ENCODE assay signal across 19 cellular contexts in the genomic region with DNA sequence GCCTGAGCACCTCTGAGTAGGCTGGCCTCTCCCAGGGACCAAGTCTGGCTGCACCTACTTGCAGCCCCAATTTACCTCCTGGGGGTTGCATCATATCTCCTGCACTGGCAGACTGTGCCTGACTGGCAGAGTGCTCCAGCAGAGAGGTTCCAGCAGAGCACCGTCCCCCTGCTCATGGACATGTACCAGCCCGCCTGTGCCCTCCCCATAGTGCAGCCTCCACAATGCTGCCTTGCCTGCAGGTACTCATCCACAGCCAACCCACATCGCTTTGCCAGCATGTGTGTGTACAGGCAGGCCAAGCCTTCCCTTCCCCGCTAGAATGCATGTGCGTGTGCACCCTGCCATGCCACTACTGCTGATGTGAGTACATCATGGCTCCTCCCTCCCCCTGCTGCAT.
A peak's percentile ranks its signal among the peaks of the same experiment; 100 is the strongest.
DNase-seq lines count a peak whose midpoint lies in the region; ATAC-seq and TF ChIP-seq lines count a peak whose summit lies in the region.
"Had no signal": no experiment of that assay in that cellular context is flagged by ENCODE, and none has a peak within 500 bp of the region (broad histone marks: within the 10 kb centered on the region; RNA-seq: fewer than 3 reads in every experiment).

No MANE protein-coding gene starts in this region.

- H3K27me3 ChIP-seq in dorsolateral prefrontal cortex: peaks cover 0 to 4% (median 0%) of the 10 kb centered on the region in 45 donors
- H3K27me3 ChIP-seq: BLaER1 treated with 17β-estradiol and CSF1 and Interleukin-3, amounts not matched to agents 10 nM and 100 nM had no signal

- peaks cover 7% of the 10 kb centered on the region for H3K36me3 Mint-ChIP-seq in natural killer cell treated with Interleukin-12 subunit alpha and Interleukin-12 subunit beta and Interleukin-15 and Interleukin-18, amount 100 ng/mL, for 72 hours
- H3K36me3 Mint-ChIP-seq in natural killer cell (peaks cover 9% of the 10 kb centered on the region), progenitor cell of endocrine pancreas (ENCODE audit: insufficient read depth) (no peaks in the 10 kb centered on the region)
- H3K36me3 Mint-ChIP-seq: IgD-negative memory B cell had no signal

- H3K9me3 Mint-ChIP-seq in natural killer cell treated with Interleukin-12 subunit alpha and Interleukin-12 subunit beta and Interleukin-15 and Interleukin-18, amount 100 ng/mL, for 72 hours: peaks cover 36% of the 10 kb centered on the region
- peaks cover 13 to 18% of the 10 kb centered on the region in 2 donors for H3K9me3 Mint-ChIP-seq in natural killer cell
- peaks cover 42% of the 10 kb centered on the region for H3K9me3 Mint-ChIP-seq in progenitor cell of endocrine pancreas (ENCODE audit: low read depth)

- no peak overlapping the region for H3K27ac Mint-ChIP-seq in natural killer cell treated with Interleukin-12 subunit alpha and Interleukin-12 subunit beta and Interleukin-15 and Interleukin-18, amount 100 ng/mL, for 72 hours
- H3K27ac Mint-ChIP-seq in natural killer cell (no peak overlapping the region), progenitor cell of endocrine pancreas (peak overlapping the region; percentile 15)
- H3K27ac Mint-ChIP-seq: B cell; CD8-positive, alpha-beta T cell; GM23338; HFFc6; IgD-negative memory B cell had no signal

- H3K27me3 Mint-ChIP-seq in natural killer cell treated with Interleukin-12 subunit alpha and Interleukin-12 subunit beta and Interleukin-15 and Interleukin-18, amount 100 ng/mL, for 72 hours: no peaks in the 10 kb centered on the region
- H3K27me3 Mint-ChIP-seq in natural killer cell (ENCODE audit: low read depth in 2 of 2): no peaks in the 10 kb centered on the region
- H3K27me3 Mint-ChIP-seq in progenitor cell of endocrine pancreas: no peaks in the 10 kb centered on the region
- H3K27me3 Mint-ChIP-seq: B cell, IgD-negative memory B cell had no signal

- ATAC-seq in natural killer cell treated with Interleukin-12 subunit alpha and Interleukin-12 subunit beta and Interleukin-15 and Interleukin-18, amount 100 ng/mL, for 72 hours: peak; percentile 15 to 41
- ATAC-seq in natural killer cell (no peak), esophagus mucosa (peak; percentile 47), HG02840 (IDR thresholded peaks at IDR 0.05; ENCODE audit: low FRiP score, unreplicated experiment) (no peak)
- ATAC-seq: CD8-positive, alpha-beta T cell; GM12878; GM23338; HCT116 had no signal

- no peak overlapping the region for H3K4me3 Mint-ChIP-seq in natural killer cell treated with Interleukin-12 subunit alpha and Interleukin-12 subunit beta and Interleukin-15 and Interleukin-18, amount 100 ng/mL, for 72 hours
- H3K4me3 Mint-ChIP-seq in natural killer cell (no peak overlapping the region), progenitor cell of endocrine pancreas (ENCODE audit: low read depth) (no peak overlapping the region)
- H3K4me3 Mint-ChIP-seq: B cell; CD8-positive, alpha-beta T cell; GM23338; HFFc6; IgD-negative memory B cell had no signal

- no peak for DNase-seq in natural killer cell treated with Interleukin-12 subunit alpha and Interleukin-12 subunit beta and Interleukin-15 and Interleukin-18, amount 100 ng/mL, for 72 hours (ENCODE audit: low spot score)
- no peak for DNase-seq in natural killer cell
- no peak for DNase-seq in progenitor cell of endocrine pancreas (ENCODE audit: low spot score, unreplicated experiment)
- DNase-seq in NCI-H2196 (lab: John Stamatoyannopoulos, UW; ENCODE audit: unreplicated experiment): no peak
- no peak for DNase-seq in dorsolateral prefrontal cortex
- DNase-seq: Calu3; CD8-positive, alpha-beta T cell; DMS79 treated with DMSO at 0.1 percent for 48 hours; GF-D8; H7; HFFc6 had no signal

- intact Hi-C loops in natural killer cell (cut with micrococcal nuclease) (no loop called here), dorsolateral prefrontal cortex (cut with DNase I) (no loop called here)

- no peaks in the 10 kb centered on the region for H3K4me1 Mint-ChIP-seq in natural killer cell treated with Interleukin-12 subunit alpha and Interleukin-12 subunit beta and Interleukin-15 and Interleukin-18, amount 100 ng/mL, for 72 hours (ENCODE audit: low read depth in 2 of 2)
- H3K4me1 Mint-ChIP-seq in natural killer cell (no peaks in the 10 kb centered on the region), progenitor cell of endocrine pancreas (ENCODE audit: low read depth) (no peaks in the 10 kb centered on the region)
- H3K4me1 Mint-ChIP-seq: B cell, GM23338, IgD-negative memory B cell had no signal

- TF ChIP-seq CTCF in natural killer cell (IDR thresholded peaks at IDR 0.05) (no peak), progenitor cell of endocrine pancreas (IDR thresholded peaks at IDR 0.05; ENCODE audit: unreplicated experiment) (no peak), dorsolateral prefrontal cortex (IDR thresholded peaks at IDR 0.05 in 54 of 56, conservative IDR thresholded peaks at IDR 0.05 in 2 of 56; ENCODE audit: low read depth in 1 of 56, partially characterized antibody in 56 of 56) (no peak)

- H3K4me3 ChIP-seq in dorsolateral prefrontal cortex: no peak overlapping the region
- H3K4me3 ChIP-seq: BLaER1 treated with 17β-estradiol and CSF1 and Interleukin-3, amounts not matched to agents 10 nM and 100 nM; GM12878; GM23338 had no signal

- no peak overlapping the region for H3K27ac ChIP-seq in dorsolateral prefrontal cortex
- H3K27ac ChIP-seq: BLaER1 treated with 17β-estradiol and CSF1 and Interleukin-3, amounts not matched to agents 10 nM and 100 nM had no signal

Comparison
In these comparisons a context has a peak if more than half of its experiments do, and no peak if none do; other contexts are left out.
1. ATAC-seq: peak in natural killer cell treated with Interleukin-12 subunit alpha and Interleukin-12 subunit beta and Interleukin-15 and Interleukin-18, amount 100 ng/mL, for 72 hours (2 of 2) and esophagus mucosa (single experiment); none in natural killer cell (0 of 3) and HG02840 (single experiment).